In genomic region chr2:174074831-174075230, GRCh38 we compare ENCODE assay signal across 18 cellular contexts.
"Had no signal": no experiment of that assay in that cellular context is flagged by ENCODE, and none has a peak within 500 bp of the region (broad histone marks: within the 10 kb centered on the region; RNA-seq: fewer than 3 reads in every experiment).

No MANE protein-coding gene starts in this region.

- ATAC-seq: activated T-cell treated with anti-CD3 and anti-CD28 coated beads, Interleukin-2, amount 50 U/mL, for 72 hours; right cardiac atrium had no signal

- DNase-seq: activated CD4-positive, alpha-beta T cell treated with anti-CD3 and anti-CD28 coated beads, Interleukin-2, amount 10 ng/mL, durations not matched to agents 7 days and 5 days; activated CD8-positive, alpha-beta memory T cell treated with anti-CD3 and anti-CD28 coated beads, Interleukin-2, amount 50 U/mL, for 48 hours; activated gamma-delta T cell; activated T-cell treated with anti-CD3 and anti-CD28 coated beads, Interleukin-2, amount 50 U/mL, for 72 hours; amniotic stem cell; central memory CD4-positive, alpha-beta T cell; colonic mucosa; esophagus squamous epithelium; hippocampal formation; left ventricle myocardium inferior; mesendoderm; nephron progenitor cell; right cardiac atrium; stimulated activated CD4-positive, alpha-beta T cell treated with anti-CD3 and anti-CD28 coated beads, Interleukin-4, amount 100 ng/mL, for 4 hours; stimulated activated CD8-positive, alpha-beta memory T cell treated with anti-CD3 and anti-CD28 coated beads, Interleukin-4, amount 100 ng/mL, for 48 hours; stimulated activated naive CD4-positive, alpha-beta T cell treated with Interleukin-2 at 50 U/mL for 16 hours; T-helper 2 cell; trophoblast cell had no signal
